In the genomic region with DNA sequence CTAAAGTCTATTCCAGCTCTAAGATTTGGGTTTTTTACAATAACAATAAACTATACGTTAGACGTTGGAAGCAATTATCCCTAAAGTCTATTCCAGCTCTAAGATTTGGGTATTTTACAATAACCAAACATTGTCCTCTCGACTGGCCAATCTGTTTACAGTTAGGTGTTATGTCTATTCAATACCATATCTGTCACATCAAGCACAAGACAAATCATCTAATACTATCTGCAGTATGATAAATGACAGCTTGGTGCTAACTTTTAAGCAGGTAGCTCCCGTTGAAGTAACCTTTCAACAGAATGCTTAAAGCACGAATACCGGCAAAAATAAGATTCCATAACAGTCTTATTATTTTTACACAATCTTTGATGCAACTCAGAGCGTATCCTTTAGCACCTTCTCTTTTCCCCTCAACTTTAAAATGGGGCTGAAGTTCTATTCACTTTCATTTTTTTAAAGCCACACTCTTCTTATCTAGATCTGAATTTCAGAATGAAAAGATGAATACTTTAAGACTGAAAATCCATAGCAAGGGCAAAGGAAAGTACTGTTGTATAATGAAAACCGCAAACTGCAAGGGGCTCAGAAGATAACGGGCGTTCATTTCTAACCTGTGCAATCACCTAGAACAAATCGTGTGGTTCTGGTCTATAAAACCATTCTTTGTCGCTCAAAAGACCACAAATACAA, we compare ENCODE assay signal across 8 cellular contexts. TPM values are rescaled to one million over a fixed set of nuclear protein-coding genes. Genes with fewer than 3 reads are reported as not detected.
A peak's percentile ranks its signal among the peaks of the same experiment; 100 is the strongest.
DNase-seq lines count a peak whose midpoint lies in the region; ATAC-seq and TF ChIP-seq lines count a peak whose summit lies in the region.

No MANE protein-coding gene starts in this region.

- no peaks in the 10 kb centered on the region for H3K9me3 ChIP-seq in neuron (ENCODE audit: low read length)

- H2AFZ ChIP-seq in neuron (ENCODE audit: low read depth, low read length) = peak overlapping the region; percentile 23

- DNase-seq in NB4 (ENCODE audit: low read depth) = no peak
- DNase-seq in dorsolateral prefrontal cortex = no peak
- DNase-seq in AG08395 (ENCODE audit: low spot score) = no peak
- DNase-seq in NCI-H1092 (lab: John Stamatoyannopoulos, UW) = no peak
- DNase-seq in NCI-H1436 treated with DMSO at 0.1 percent for 48 hours (lab: John Stamatoyannopoulos, UW) = no peak

- no peaks in the 10 kb centered on the region for H3K27me3 ChIP-seq in dorsolateral prefrontal cortex
- no peaks in the 10 kb centered on the region for H3K27me3 ChIP-seq in neuron (ENCODE audit: insufficient read depth, low read length)

- intact Hi-C loops in dorsolateral prefrontal cortex (cut with DNase I) = loop anchor here (1.0 to 5.0 kb wide), 4 partner anchors 50 to 355 kb away; a partner anchor contains a TSS

- no peak for ATAC-seq in GM18498 (IDR thresholded peaks at IDR 0.05; ENCODE audit: unreplicated experiment)

- H3K4me3 ChIP-seq in GM08714 (ENCODE audit: low read length) (peak overlapping the region; percentile 97), NB4 (ENCODE audit: low read depth, low read length) (peak overlapping the region; percentile 93), dorsolateral prefrontal cortex (peak overlapping the region; percentile 56 to 97 (median 83)), neuron (ENCODE audit: low read length) (peak overlapping the region; percentile 97)

- no peak for TF ChIP-seq CTCF in NB4 (IDR thresholded peaks at IDR 0.05; ENCODE audit: low read depth, low read length)
- TF ChIP-seq CTCF in dorsolateral prefrontal cortex (IDR thresholded peaks at IDR 0.05 in 54 of 56, conservative IDR thresholded peaks at IDR 0.05 in 2 of 56; ENCODE audit: low read depth in 1 of 56, partially characterized antibody in 56 of 56) = no peak

- TF ChIP-seq POLR2A in NB4 (IDR thresholded peaks at IDR 0.05; ENCODE audit: extremely low read depth, insufficient read length) = no peak

- H3K27ac ChIP-seq in dorsolateral prefrontal cortex = peak overlapping the region; percentile 76 to 98 (median 96)

- H3K36me3 ChIP-seq in neuron (ENCODE audit: insufficient read depth, low read length) = peaks cover 10% of the 10 kb centered on the region

- H3K4me1 ChIP-seq in neuron (ENCODE audit: insufficient read depth, low read length) = peaks cover 17% of the 10 kb centered on the region

RNA-seq across cellular contexts. Expression of a gene that starts 0.9 kb away (rescaled TPM):
- total RNA-seq in dorsolateral prefrontal cortex = 100 to 1,000 TPM; 150 to 227 (median 186) TPM

RNA-seq across cellular contexts. Expression of a gene that starts 38.4 kb away (rescaled TPM):
- total RNA-seq in dorsolateral prefrontal cortex = 10 to 100 TPM; 28.0 to 55.6 (median 40.5) TPM

RNA-seq across cellular contexts. Expression of a gene that starts 50.5 kb away (rescaled TPM):
- 1,000 to 10,000 TPM in 90 of 120 experiments, 100 to 1,000 TPM in 30; 527 to 1,424 (median 1,151) TPM for total RNA-seq in dorsolateral prefrontal cortex
